In the genomic region with DNA sequence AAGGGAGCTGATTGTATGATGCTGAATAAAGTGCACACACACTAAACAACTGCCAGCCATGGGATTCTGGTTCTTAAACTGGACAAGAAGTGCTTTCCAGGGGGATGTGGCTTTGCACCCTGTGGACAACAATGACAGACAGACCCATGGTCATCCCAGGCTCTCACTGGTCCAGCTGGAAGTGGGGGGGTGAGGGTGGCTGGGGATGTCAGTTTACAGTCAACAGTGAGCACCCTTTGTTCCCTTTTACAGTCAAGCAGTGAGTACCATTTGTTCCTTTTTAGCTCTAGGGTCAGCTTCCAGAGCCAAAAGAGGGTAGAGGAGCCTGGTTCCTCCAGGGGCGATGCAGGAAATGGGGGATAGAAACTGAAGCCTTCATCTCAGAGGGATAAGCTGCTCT, we compare ENCODE assay signal across 21 cellular contexts.
DNase-seq lines count a peak whose midpoint lies in the region; ATAC-seq lines count a peak whose summit lies in the region.
"Had no signal": no experiment of that assay in that cellular context is flagged by ENCODE, and none has a peak within 500 bp of the region (broad histone marks: within the 10 kb centered on the region; RNA-seq: fewer than 3 reads in every experiment).

No MANE protein-coding gene starts in this region.

- DNase-seq in C1 segment of cervical spinal cord (lab: John Stamatoyannopoulos, UW) (peak in 9 of 14 donors; percentile 23 to 79 (median 44)), amygdala (lab: John Stamatoyannopoulos, UW) (peak in 42 of 56 donors; percentile 11 to 80 (median 40)), head of caudate nucleus (peak in 39 of 42 donors; percentile 19 to 88 (median 63)), occipital lobe (lab: John Stamatoyannopoulos, UW) (peak; percentile 12), NCI-H524 (lab: John Stamatoyannopoulos, UW) (no peak), Right ventricle myocardium superior (no peak)
- DNase-seq in stimulated activated CD4-positive, alpha-beta T cell treated with anti-CD3 and anti-CD28 coated beads, Interleukin-4, amount 100 ng/mL, for 24 hours, result no peak
- DNase-seq: activated CD4-positive, alpha-beta T cell treated with anti-CD3 and anti-CD28 coated beads, Interleukin-2, amount 50 U/mL, for 4 hours; activated naive CD4-positive, alpha-beta T cell; activated naive CD8-positive, alpha-beta T cell treated with anti-CD3 and anti-CD28 coated beads, Interleukin-2, amount 50 U/mL, for 24 hours; activated T-cell treated with anti-CD3 and anti-CD28 coated beads, Interleukin-2, amount 50 U/mL, for 72 hours; AML-193; CD8-positive, alpha-beta T cell; DMS 273 treated with DMSO at 0.1 percent for 48 hours; left ventricle myocardium superior; MM.1S; naive B cell; SHP77; T-helper 2 cell had no signal

- intact Hi-C loops in head of caudate nucleus (cut with DNase I) (no loop called here), Right ventricle myocardium superior (cut with DNase I) (no loop called here)

- ATAC-seq in Right ventricle myocardium superior (ENCODE audit: poor library complexity), result no peak
- ATAC-seq: activated CD4-positive, CD25-positive, alpha-beta regulatory T cell treated with anti-CD3 and anti-CD28 coated beads, Interleukin-2, amount 50 U/mL, for 24 hours; activated naive CD8-positive, alpha-beta T cell treated with anti-CD3 and anti-CD28 coated beads, Interleukin-2, amount 50 U/mL, for 24 hours; activated T-cell treated with anti-CD3 and anti-CD28 coated beads, Interleukin-2, amount 50 U/mL, for 72 hours; CD8-positive, alpha-beta T cell; left ventricle myocardium superior; stimulated activated memory B cell treated with anti-CD40 and anti-IgM and Interleukin-4, amounts not matched to agents 10 μg/mL and 1 μg/mL and 100 μg/mL, for 72 hours had no signal

Comparison
In these comparisons a context has a peak if more than half of its experiments do, and no peak if none do; other contexts are left out.
1. DNase-seq: peak in C1 segment of cervical spinal cord (9 of 14), amygdala (42 of 56), head of caudate nucleus (39 of 42) and occipital lobe (single experiment); none in stimulated activated CD4-positive, alpha-beta T cell treated with anti-CD3 and anti-CD28 coated beads, Interleukin-4, amount 100 ng/mL, for 24 hours (single experiment), NCI-H524 (0 of 2) and Right ventricle myocardium superior (single experiment).